ENCODE assay signal across 8 cellular contexts in the genomic region with DNA sequence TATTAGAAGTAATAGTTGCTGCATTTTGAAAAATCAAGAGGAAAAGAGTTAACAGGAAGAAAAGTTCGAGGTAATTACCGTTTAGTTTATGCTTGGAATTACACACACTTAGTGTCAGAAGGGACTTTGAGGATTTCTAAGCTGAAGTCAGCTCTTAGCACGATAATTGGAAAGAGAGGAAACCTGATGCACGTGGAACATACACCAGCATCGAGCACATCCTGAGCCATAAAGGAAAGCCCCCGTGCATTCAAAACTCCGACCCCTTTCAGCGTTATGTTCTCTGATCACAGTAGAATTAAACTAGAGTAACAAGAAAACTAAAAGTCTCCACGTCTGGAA. TPM values are rescaled to one million over a fixed set of nuclear protein-coding genes. Genes with fewer than 3 reads are reported as not detected.
DNase-seq lines count a peak whose midpoint lies in the region; ATAC-seq and TF ChIP-seq lines count a peak whose summit lies in the region.

No MANE protein-coding gene starts in this region.

- no peaks in the 10 kb centered on the region for H3K27me3 ChIP-seq in aorta (ENCODE audit: control insufficient read depth in 1 of 2, insufficient read depth in 2 of 2, low read length in 1 of 2)

- no peaks in the 10 kb centered on the region for H3K36me3 ChIP-seq in aorta (ENCODE audit: control insufficient read depth in 1 of 2, insufficient read depth in 2 of 2, low read length in 1 of 2)

- no peak for TF ChIP-seq CTCF in AG10803 (conservative IDR thresholded peaks at IDR 0.05; ENCODE audit: low read length)
- TF ChIP-seq CTCF in GM20000 (IDR thresholded peaks at IDR 0.05; ENCODE audit: extremely low read depth, missing control alignments), result no peak

- H3K27ac Mint-ChIP-seq in activated naive CD8-positive, alpha-beta T cell treated with anti-CD3 and anti-CD28 coated beads, Interleukin-2, amount 10 ng/mL, durations not matched to agents 7 days and 5 days, result peak overlapping the region; percentile 38

- H3K4me3 ChIP-seq in AG10803 (ENCODE audit: low read length), result peak overlapping the region; percentile 62
- H3K4me3 ChIP-seq in aorta (ENCODE audit: low read length in 2 of 2), result peak overlapping the region; percentile 58 to 69

- H3K4me1 Mint-ChIP-seq in activated naive CD8-positive, alpha-beta T cell treated with anti-CD3 and anti-CD28 coated beads, Interleukin-2, amount 10 ng/mL, durations not matched to agents 7 days and 5 days, result peaks cover 25% of the 10 kb centered on the region

- ATAC-seq in GM19023 (IDR thresholded peaks at IDR 0.05; ENCODE audit: unreplicated experiment), result peak; percentile 9
- peak; percentile 23 for ATAC-seq in HG03432 (IDR thresholded peaks at IDR 0.05; ENCODE audit: unreplicated experiment)
- ATAC-seq in activated naive CD8-positive, alpha-beta T cell treated with anti-CD3 and anti-CD28 coated beads, Interleukin-2, amount 10 ng/mL, durations not matched to agents 7 days and 5 days (ENCODE audit: low read depth), result no peak
- no peak for ATAC-seq in aorta (ENCODE audit: low FRiP score)

- peaks cover 1% of the 10 kb centered on the region for H3K9me3 ChIP-seq in aorta (ENCODE audit: control insufficient read depth, low read length)

- POLR2A ChIA-PET in activated naive CD8-positive, alpha-beta T cell treated with anti-CD3 and anti-CD28 coated beads, Interleukin-2, amount 10 ng/mL, durations not matched to agents 7 days and 5 days (lab: Charles Lee), result interaction anchor here (1.0 to 1.4 kb wide), 2 partner anchors 163 to 327 kb away, joined by 3 to 9 read pairs; no protein-coding TSS in a partner anchor

- no peak overlapping the region for H3K27ac ChIP-seq in aorta (ENCODE audit: low read depth in 1 of 2, low read length in 2 of 2)

- peaks cover 6% of the 10 kb centered on the region for H3K36me3 Mint-ChIP-seq in activated naive CD8-positive, alpha-beta T cell treated with anti-CD3 and anti-CD28 coated beads, Interleukin-2, amount 10 ng/mL, durations not matched to agents 7 days and 5 days

- peak overlapping the region; percentile 76 for H3K4me3 Mint-ChIP-seq in activated naive CD8-positive, alpha-beta T cell treated with anti-CD3 and anti-CD28 coated beads, Interleukin-2, amount 10 ng/mL, durations not matched to agents 7 days and 5 days

- no peak for DNase-seq in AG10803 (ENCODE audit: low read depth)
- no peak for DNase-seq in activated naive CD8-positive, alpha-beta T cell treated with anti-CD3 and anti-CD28 coated beads, Interleukin-2, amount 10 ng/mL, durations not matched to agents 7 days and 5 days
- DNase-seq in medulla oblongata (ENCODE audit: extremely low spot score), result peak; percentile 45
- no peak for DNase-seq in aorta
- no peak for DNase-seq in KG1 (lab: John Stamatoyannopoulos, UW)
- DNase-seq in GM20000 (ENCODE audit: low spot score), result no peak

- H3K27me3 Mint-ChIP-seq in activated naive CD8-positive, alpha-beta T cell treated with anti-CD3 and anti-CD28 coated beads, Interleukin-2, amount 10 ng/mL, durations not matched to agents 7 days and 5 days, result peaks cover 22% of the 10 kb centered on the region

- 0 to 1% methylated on average over 9 of the region's 9 CpGs for WGBS in aorta, 2 donors

- no peaks in the 10 kb centered on the region for H3K9me3 Mint-ChIP-seq in activated naive CD8-positive, alpha-beta T cell treated with anti-CD3 and anti-CD28 coated beads, Interleukin-2, amount 10 ng/mL, durations not matched to agents 7 days and 5 days

- intact Hi-C loops in aorta (cut with DNase I), result no loop called here

- peaks cover 0 to 3% of the 10 kb centered on the region in 2 donors for H3K4me1 ChIP-seq in aorta (ENCODE audit: control insufficient read depth in 1 of 2, insufficient read depth in 2 of 2, low read length in 2 of 2)

RNA-seq across cellular contexts. Expression of a gene that starts 0.4 kb away (rescaled TPM):
- 10 to 100 TPM; 14.1 to 15.2 TPM for total RNA-seq in activated naive CD8-positive, alpha-beta T cell treated with anti-CD3 and anti-CD28 coated beads, Interleukin-2, amount 10 ng/mL, durations not matched to agents 7 days and 5 days
- 10 to 100 TPM; 10.7 to 11.7 TPM for total RNA-seq in aorta
- 1 to 10 TPM; 4.6 to 8.9 TPM for polyA plus RNA-seq in aorta

Comparison
In these comparisons a context has a peak if more than half of its experiments do, and no peak if none do; other contexts are left out.
1. ATAC-seq: peak in GM19023 (single experiment) and HG03432 (single experiment); none in activated naive CD8-positive, alpha-beta T cell treated with anti-CD3 and anti-CD28 coated beads, Interleukin-2, amount 10 ng/mL, durations not matched to agents 7 days and 5 days (single experiment) and aorta (single experiment).